8 cellular contexts compared by ENCODE assay signal in the genomic region with DNA sequence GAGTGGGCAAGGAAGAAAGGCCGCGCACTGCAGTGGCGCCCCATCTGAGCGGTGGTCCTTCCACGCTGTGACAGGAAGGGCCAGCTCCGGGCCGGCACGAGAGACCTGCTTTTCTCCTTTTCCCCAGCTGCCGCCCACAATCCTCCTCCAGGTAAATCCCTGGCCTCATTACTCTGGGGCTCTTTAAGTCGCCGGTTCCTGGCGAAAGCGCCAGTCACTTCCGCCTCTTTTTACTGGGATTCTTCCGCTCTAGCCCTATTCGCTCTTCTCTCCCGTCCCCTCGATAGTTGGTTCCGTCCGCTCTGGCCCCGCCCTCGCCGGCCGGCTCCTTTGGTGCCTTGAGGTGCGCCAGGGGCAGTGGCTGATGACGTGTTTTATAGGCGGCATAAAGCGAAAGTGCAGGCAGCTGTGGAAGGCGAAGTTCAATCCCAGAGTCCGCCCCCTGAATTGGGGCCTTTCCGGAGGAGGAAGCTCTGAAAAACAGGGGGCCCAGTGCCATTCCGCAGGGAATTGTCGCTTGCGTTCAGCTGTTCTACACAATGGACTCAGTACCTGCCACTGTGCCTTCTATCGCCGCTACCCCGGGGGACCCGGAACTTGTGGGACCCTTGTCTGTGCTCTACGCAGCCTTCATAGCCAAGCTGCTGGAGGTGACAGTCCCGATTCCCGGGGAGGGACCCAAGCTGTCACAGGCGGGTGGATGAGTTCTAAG. TPM values are rescaled to one million over a fixed set of nuclear protein-coding genes. Genes with fewer than 3 reads are reported as not detected.
DNase-seq lines count a peak whose midpoint lies in the region; ATAC-seq and TF ChIP-seq lines count a peak whose summit lies in the region.

No MANE protein-coding gene starts in this region.

- DNase-seq in GM13977 (ENCODE audit: low spot score) (peak; percentile 86), NCI-H146 (lab: John Stamatoyannopoulos, UW) (peak; percentile 97), T-cell (peak; percentile 91 to 99 (median 98)), amniotic epithelial cell (ENCODE audit: low read depth) (peak; percentile 98), heart left ventricle (peak; percentile 97 to 99 (median 98)), trophoblast cell (peak; percentile 98 to 100), transverse colon (peak; percentile 99)

- H3K27me3 Mint-ChIP-seq in T-cell = no peaks in the 10 kb centered on the region

- intact Hi-C loops in heart left ventricle (cut with DNase I) (loop anchor here in 5 of 10 donors (2.0 to 10.0 kb wide), 3 partner anchors 68 to 71 kb away; partner anchors contain the start of genes AIDA (in 5 of the 5) and BROX (in 5 of the 5)), transverse colon (cut with DNase I; ENCODE audit: low total_unique reads) (loop anchor here (5.0 kb wide), 1 partner anchor 177 kb away; no protein-coding TSS in a partner anchor)

- H3K18ac ChIP-seq in trophoblast cell (ENCODE audit: low read length) = peak overlapping the region; percentile 96

- peaks cover 41 to 47% (median 44%) of the 10 kb centered on the region in 3 donors for H3K4me1 Mint-ChIP-seq in T-cell

- H3K9me3 ChIP-seq in heart left ventricle = no peaks in the 10 kb centered on the region
- H3K9me3 ChIP-seq in trophoblast cell (ENCODE audit: insufficient read depth, low read depth, low read length) = no peaks in the 10 kb centered on the region
- no peaks in the 10 kb centered on the region for H3K9me3 ChIP-seq in transverse colon

- H3K4me3 Mint-ChIP-seq in T-cell = peak overlapping the region; percentile 96 to 98 (median 96)

- H2BK12ac ChIP-seq in trophoblast cell (ENCODE audit: low read length) = no peak overlapping the region

- peak overlapping the region; percentile 86 to 99 (median 96) for H3K27ac ChIP-seq in heart left ventricle
- H3K27ac ChIP-seq in trophoblast cell (ENCODE audit: low read depth, low read length) = peak overlapping the region; percentile 91
- H3K27ac ChIP-seq in transverse colon = peak overlapping the region; percentile 92 to 99 (median 94)

- H3K79me2 ChIP-seq in trophoblast cell (ENCODE audit: control insufficient read depth, insufficient read depth, low read length, poor library complexity) = peaks cover 3% of the 10 kb centered on the region

- peaks cover 7% of the 10 kb centered on the region for H3K79me1 ChIP-seq in trophoblast cell (ENCODE audit: low read length)

- H2BK120ac ChIP-seq in trophoblast cell (ENCODE audit: insufficient read depth, low read length, poor library complexity) = peak overlapping the region; percentile 92

- CTCF ChIA-PET in T-cell (lab: Charles Lee) = interaction anchor here in 1 of 2 donors (0.7 to 3.0 kb wide), 6 partner anchors 10 to 1911 kb away, joined by 3 to 20 read pairs (median 6); partner anchors contain the start of gene TAF1A

- peak overlapping the region; percentile 97 for H3K9ac ChIP-seq in trophoblast cell (ENCODE audit: low read length)

- peak overlapping the region; percentile 99 for H4K12ac ChIP-seq in trophoblast cell (ENCODE audit: low read depth, low read length)

- peak overlapping the region; percentile 94 for H3K14ac ChIP-seq in trophoblast cell (ENCODE audit: low read length)

- POLR2A ChIA-PET in T-cell (lab: Charles Lee) = interaction anchor here (0.5 to 2.4 kb wide), 11 partner anchors 9 to 1538 kb away, joined by 3 to 16 read pairs (median 5); partner anchors contain the start of genes AIDA (in 2 of the 2), BROX (in 2 of the 2) and TAF1A (in 1 of the 2)

- TF ChIP-seq CTCF in GM13977 (IDR thresholded peaks at IDR 0.05; ENCODE audit: extremely low read depth, insufficient read depth, missing control alignments) = no peak
- peak in 1 of 12 donors; percentile 11 for TF ChIP-seq CTCF in heart left ventricle (IDR thresholded peaks at IDR 0.05)
- TF ChIP-seq CTCF in transverse colon (IDR thresholded peaks at IDR 0.05) = no peak

- H2AFZ ChIP-seq in trophoblast cell (ENCODE audit: insufficient read depth, low read length, poor library complexity) = peak overlapping the region; percentile 81

- no peak overlapping the region for H3K23ac ChIP-seq in trophoblast cell (ENCODE audit: low read length)

- peak; percentile 37 for TF ChIP-seq EP300 in transverse colon (IDR thresholded peaks at IDR 0.05; ENCODE audit: low read depth)

- peak overlapping the region; percentile 90 for H3K4ac ChIP-seq in trophoblast cell (ENCODE audit: low read depth, low read length)

- H4K8ac ChIP-seq in trophoblast cell (ENCODE audit: low read depth, low read length) = peak overlapping the region; percentile 98

- H3K4me1 ChIP-seq in heart left ventricle (peaks cover 0 to 21% (median 12%) of the 10 kb centered on the region in 12 donors), trophoblast cell (ENCODE audit: control insufficient read depth in 1 of 2, insufficient read depth in 2 of 2, low read length in 2 of 2) (peaks cover 0 to 2% of the 10 kb centered on the region in 2 experiments), transverse colon (peaks cover 3 to 19% (median 11%) of the 10 kb centered on the region in 4 donors)

- TF ChIP-seq POLR2A in heart left ventricle (IDR thresholded peaks at IDR 0.05) (peak in 1 of 2 donors; percentile 71), transverse colon (IDR thresholded peaks at IDR 0.05) (peak; percentile 88)

- peak; percentile 95 for ATAC-seq in HG02870 (IDR thresholded peaks at IDR 0.05; ENCODE audit: unreplicated experiment)
- peak; percentile 91 to 98 (median 97) for ATAC-seq in T-cell (replicated peaks in 1 of 4)
- peak; percentile 100 for ATAC-seq in heart left ventricle

- H2BK5ac ChIP-seq in trophoblast cell (ENCODE audit: low read depth, low read length, poor library complexity) = peak overlapping the region; percentile 91

- peaks cover 14% of the 10 kb centered on the region for H3K36me3 Mint-ChIP-seq in T-cell

- H3K27me3 ChIP-seq in heart left ventricle = no peaks in the 10 kb centered on the region
- no peaks in the 10 kb centered on the region for H3K27me3 ChIP-seq in trophoblast cell (ENCODE audit: insufficient read depth, low read length)
- no peaks in the 10 kb centered on the region for H3K27me3 ChIP-seq in transverse colon

- H3K27ac Mint-ChIP-seq in T-cell = peak overlapping the region; percentile 94 to 96

- 0% methylated on average over 40 to 42 of the region's 42 CpGs for WGBS in heart left ventricle, 4 donors
- WGBS in trophoblast cell (ENCODE audit: extremely low coverage, insufficient coverage, insufficient read length) = no CpG with 5 or more reads among the region's 42 CpGs
- 0 to 1% methylated on average over 6 to 41 of the region's 42 CpGs for WGBS in transverse colon (ENCODE audit: low coverage in 1 of 2), 2 donors

- no peaks in the 10 kb centered on the region for H3K9me3 Mint-ChIP-seq in T-cell

- in situ Hi-C loops in GM13977 (cut with MboI; ENCODE audit: low pct_unique_long_range_greater_than_20kb, low sequenced_read_pairs, unreplicated experiment) = no loop called here
- in situ Hi-C loops in transverse colon (cut with MboI; ENCODE audit: low pct_ligation_motif_present in 1 of 4, low pct_unique_long_range_greater_than_20kb in 1 of 4, low sequenced_read_pairs in 3 of 4) = loop anchor here in 1 of 4 donors (25.0 kb wide), 1 partner anchor 907 kb away; the partner anchor contains the start of gene DUSP10

- H3K4me3 ChIP-seq in heart left ventricle (peak overlapping the region; percentile 58 to 94 (median 80)), trophoblast cell (ENCODE audit: low read depth, low read length) (peak overlapping the region; percentile 89), transverse colon (peak overlapping the region; percentile 65 to 72 (median 68))

- H3K36me3 ChIP-seq in heart left ventricle = peaks cover 0 to 50% (median 43%) of the 10 kb centered on the region in 9 donors
- H3K36me3 ChIP-seq in trophoblast cell (ENCODE audit: control insufficient read depth in 1 of 2, insufficient read depth in 2 of 2, low read length in 2 of 2) = peaks cover 4 to 6% of the 10 kb centered on the region in 2 experiments
- peaks cover 0 to 3% (median 0%) of the 10 kb centered on the region in 4 donors for H3K36me3 ChIP-seq in transverse colon

- H4K91ac ChIP-seq in trophoblast cell (ENCODE audit: low read depth, low read length) = peak overlapping the region; percentile 97

- H2AK5ac ChIP-seq in trophoblast cell (ENCODE audit: low read length) = peak overlapping the region; percentile 50

- H3K4me2 ChIP-seq in trophoblast cell (ENCODE audit: low read length) = peak overlapping the region; percentile 98

RNA-seq across cellular contexts. Expression of gene MIA3, which starts 26.2 kb away (rescaled TPM):
- total RNA-seq in T-cell (100 to 1,000 TPM in 3 of 5 donors, 10 to 100 TPM in 2; 86.5 to 116 (median 102) TPM), heart left ventricle (10 to 100 TPM; 50.2 to 71.1 (median 61.4) TPM), transverse colon (100 to 1,000 TPM in 1 of 4 donors, 10 to 100 TPM in 3; 39.2 to 185 (median 49.1) TPM)
- polyA plus RNA-seq in heart left ventricle = 10 to 100 TPM; 20.2 to 48.6 TPM
- 49.7 and 51.1 TPM in 2 replicates for polyA plus RNA-seq in trophoblast cell (2013)

RNA-seq across cellular contexts. Expression of gene TAF1A, which starts 54.4 kb away (rescaled TPM):
- total RNA-seq in T-cell = 10 to 100 TPM in 3 of 5 donors, 1 to 10 TPM in 2; 5.7 to 14.0 (median 12.3) TPM
- 1 to 10 TPM in 8 of 9 donors, under 1 TPM in 1; 0.81 to 5.1 (median 1.6) TPM for total RNA-seq in heart left ventricle
- 1 to 10 TPM in 1 of 2 donors, under 1 TPM in 1; 0.99 to 2.4 TPM for polyA plus RNA-seq in heart left ventricle
- polyA plus RNA-seq in trophoblast cell (2013) = 5.2 and 6.2 TPM in 2 replicates
- total RNA-seq in transverse colon = 10 to 100 TPM in 1 of 4 donors, 1 to 10 TPM in 3; 2.2 to 10.1 (median 4.1) TPM

Comparison
In these comparisons a context has a peak if more than half of its experiments do, and no peak if none do; other contexts are left out.
1. Peak in every context shown above with its lines: DNase-seq, ATAC-seq, H3K4me3 ChIP-seq and H3K27ac ChIP-seq.